ENCODE assay signal across 10 cellular contexts in the genomic region with DNA sequence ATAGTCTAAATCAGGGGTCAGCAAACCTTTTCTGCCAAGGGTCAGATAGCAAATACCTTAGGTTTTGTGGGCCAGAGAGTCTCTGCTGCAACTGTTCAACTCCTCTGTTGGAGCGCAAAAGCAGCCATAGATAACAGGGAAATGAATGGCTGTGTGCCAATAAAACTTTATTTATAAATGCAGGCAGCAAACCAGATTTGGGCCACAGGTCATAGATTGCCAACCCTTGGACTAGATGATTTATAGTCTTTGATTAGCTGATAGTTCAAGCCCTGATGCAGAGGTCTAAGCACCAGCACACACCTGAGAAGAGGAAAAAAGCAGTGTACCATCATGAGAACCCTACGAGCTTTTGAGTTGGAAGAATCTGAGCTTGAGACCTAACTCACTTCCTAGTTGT.
"Had no signal": no experiment of that assay in that cellular context is flagged by ENCODE, and none has a peak within 500 bp of the region (broad histone marks: within the 10 kb centered on the region; RNA-seq: fewer than 3 reads in every experiment).

No MANE protein-coding gene starts in this region.

- H2AFZ ChIP-seq: GM23248 had no signal

- H3K27ac ChIP-seq: GM23248, HL-60, KMS-11 had no signal

- H3K4me2 ChIP-seq: KMS-11 had no signal

- H3K36me3 ChIP-seq: HAP-1 had no signal

- H3K9ac ChIP-seq: GM23248, KMS-11 had no signal

- H3K4me1 ChIP-seq: HAP-1 had no signal

- H3K4me3 ChIP-seq: GM23248, HAP-1 had no signal

- DNase-seq: GM23248, GOT3, H7, HFFc6, IMR-90, KBM-7 had no signal

- H3K9me3 ChIP-seq: HAP-1 had no signal

- ATAC-seq: HCT116 had no signal
